17 cellular contexts compared by ENCODE assay signal in genomic region chr22:46918197-46918596, GRCh38.
"Had no signal": no experiment of that assay in that cellular context is flagged by ENCODE, and none has a peak within 500 bp of the region (broad histone marks: within the 10 kb centered on the region; RNA-seq: fewer than 3 reads in every experiment).

No MANE protein-coding gene starts in this region.

- H3K4me1 Mint-ChIP-seq: activated naive CD8-positive, alpha-beta T cell treated with anti-CD3 and anti-CD28 coated beads for 36 hours had no signal

- H3K36me3 ChIP-seq: ovary had no signal

- H3K27ac ChIP-seq: coronary artery, epithelial cell of prostate, gastroesophageal sphincter, ovary, psoas muscle, testis had no signal

- ATAC-seq: gastroesophageal sphincter, mucosa of descending colon, psoas muscle had no signal

- H3K27ac Mint-ChIP-seq: activated naive CD8-positive, alpha-beta T cell treated with anti-CD3 and anti-CD28 coated beads for 36 hours; activated T-cell treated with anti-CD3 and anti-CD28 coated beads, Interleukin-2, amount 50 U/mL, for 24 hours had no signal

- H3K27me3 Mint-ChIP-seq: activated naive CD8-positive, alpha-beta T cell treated with anti-CD3 and anti-CD28 coated beads for 36 hours; activated T-cell treated with anti-CD3 and anti-CD28 coated beads, Interleukin-2, amount 50 U/mL, for 24 hours had no signal

- DNase-seq: activated CD4-positive, alpha-beta T cell treated with anti-CD3 and anti-CD28 coated beads for 4 hours; activated CD4-positive, alpha-beta T cell treated with anti-CD3 and anti-CD28 coated beads, Interleukin-2, amount 50 U/mL, for 48 hours; activated CD4-positive, CD25-positive, alpha-beta regulatory T cell; activated naive CD4-positive, alpha-beta T cell treated with Interleukin-2 at 50 U/mL for 16 hours; activated naive CD8-positive, alpha-beta T cell treated with anti-CD3 and anti-CD28 coated beads for 36 hours; activated T-cell treated with anti-CD3 and anti-CD28 coated beads, Interleukin-2, amount 50 U/mL, for 24 hours; mucosa of descending colon; ovary; psoas muscle; right cardiac atrium; stimulated activated CD4-positive, alpha-beta T cell treated with anti-CD3 and anti-CD28 coated beads, Interleukin-12 subunit alpha, Interleukin-12 subunit beta, amount 100 ng/mL, for 4 hours; stimulated activated CD4-positive, alpha-beta T cell treated with anti-CD3 and anti-CD28 coated beads, Interleukin-4, amount 100 ng/mL, for 4 hours; testis; trophoblast cell had no signal

- H3K4me3 ChIP-seq: coronary artery, gastroesophageal sphincter, mucosa of descending colon, ovary, psoas muscle, testis had no signal

- H3K27me3 ChIP-seq: gastroesophageal sphincter, ovary, testis had no signal

- H3K4me3 Mint-ChIP-seq: activated naive CD8-positive, alpha-beta T cell treated with anti-CD3 and anti-CD28 coated beads for 36 hours; activated T-cell treated with anti-CD3 and anti-CD28 coated beads, Interleukin-2, amount 50 U/mL, for 24 hours had no signal

- H3K4me1 ChIP-seq: gastroesophageal sphincter, psoas muscle had no signal

- H3K9me3 ChIP-seq: mucosa of descending colon, ovary, testis had no signal
